In genomic region chr12:118436002-118436724, GRCh38 we compare ENCODE assay signal across 1 cellular context.
TF ChIP-seq lines count a peak whose summit lies in the region.

No MANE protein-coding gene starts in this region.

TF ChIP-seq in WTC11, 78 proteins besides CTCF, POLR2A, EP300 and RAD21 (continued from another document):
- TF ChIP-seq E2F1 (CRISPR knock-in tag; IDR thresholded peaks at IDR 0.05) (no peak), NR3C1 (CRISPR knock-in tag; conservative IDR thresholded peaks at IDR 0.05; ENCODE audit: low read depth) (no peak), NFE2L1 (CRISPR knock-in tag; IDR thresholded peaks at IDR 0.05) (no peak), PRRX2 (CRISPR knock-in tag; IDR thresholded peaks at IDR 0.05) (no peak), TEAD1 (CRISPR knock-in tag; IDR thresholded peaks at IDR 0.05) (no peak), ZBTB43 (CRISPR knock-in tag; IDR thresholded peaks at IDR 0.05) (no peak), MXD4 (CRISPR knock-in tag; IDR thresholded peaks at IDR 0.05; ENCODE audit: borderline replicate concordance) (no peak), ZNF219 (CRISPR knock-in tag; IDR thresholded peaks at IDR 0.05; ENCODE audit: borderline replicate concordance) (no peak), E2F4 (CRISPR knock-in tag; IDR thresholded peaks at IDR 0.05; ENCODE audit: borderline replicate concordance, low read depth) (no peak), RORB (CRISPR knock-in tag; IDR thresholded peaks at IDR 0.05) (no peak), IRF1 (CRISPR knock-in tag; IDR thresholded peaks at IDR 0.05) (no peak), MAX (CRISPR knock-in tag; IDR thresholded peaks at IDR 0.05) (no peak), FOXP1 (CRISPR knock-in tag; IDR thresholded peaks at IDR 0.05; ENCODE audit: borderline replicate concordance) (no peak), ZNF671 (CRISPR knock-in tag; IDR thresholded peaks at IDR 0.05) (no peak)
